22 cellular contexts compared by ENCODE assay signal in genomic region chr3:152046280-152046679, GRCh38.
"Had no signal": no experiment of that assay in that cellular context is flagged by ENCODE, and none has a peak within 500 bp of the region (broad histone marks: within the 10 kb centered on the region; RNA-seq: fewer than 3 reads in every experiment).

No MANE protein-coding gene starts in this region.

- H3K27me3 ChIP-seq: SJSA1 had no signal

- H3K4me3 ChIP-seq: SJSA1, SK-N-MC had no signal

- H3K4me1 ChIP-seq: SJSA1 had no signal

- H3K27ac ChIP-seq: HL-60, SJSA1, SK-N-MC had no signal

- H3K36me3 ChIP-seq: SJSA1 had no signal

- DNase-seq: KBM-7, MV-4-11, NCI-H1048, NCI-H1105, NCI-H1417, NCI-H1436 treated with DMSO at 0.1 percent for 48 hours, NCI-H1694, NCI-H187 treated with DMSO at 0.1 percent for 48 hours, NCI-H2029 treated with DMSO at 0.1 percent for 48 hours, NCI-H2171 treated with DMSO at 0.1 percent for 48 hours, NCI-H345, NCI-H446 treated with DMSO at 0.1 percent for 48 hours, NCI-H510A treated with DMSO at 0.1 percent for 48 hours, NCI-H526, Right ventricle myocardium superior, RPMI8226, SIG-M5 had no signal

- H3K9me3 ChIP-seq: SJSA1 had no signal

- FAIRE-seq: HTR-8/SVneo, RCC 7860 had no signal
